Comparison of ENCODE assay signal across 8 cellular contexts in genomic region chrX:42450228-42450627, GRCh38.
"Had no signal": no experiment of that assay in that cellular context is flagged by ENCODE, and none has a peak within 500 bp of the region (broad histone marks: within the 10 kb centered on the region; RNA-seq: fewer than 3 reads in every experiment).

No MANE protein-coding gene starts in this region.

- H3K9ac ChIP-seq: GM23248, KMS-11 had no signal

- H3K9me3 ChIP-seq: HAP-1 had no signal

- DNase-seq: GM23248, GOT3, H7, IMR-90, KBM-7 had no signal

- H3K4me2 ChIP-seq: KMS-11 had no signal

- H3K4me1 ChIP-seq: HAP-1 had no signal

- H3K36me3 ChIP-seq: HAP-1 had no signal

- H3K27ac ChIP-seq: GM23248, KMS-11 had no signal

- H3K4me3 ChIP-seq: GM23248, HAP-1 had no signal

- H2AFZ ChIP-seq: GM23248 had no signal

- FAIRE-seq: HTR-8/SVneo had no signal
